Comparison of ENCODE assay signal across 26 cellular contexts in the genomic region with DNA sequence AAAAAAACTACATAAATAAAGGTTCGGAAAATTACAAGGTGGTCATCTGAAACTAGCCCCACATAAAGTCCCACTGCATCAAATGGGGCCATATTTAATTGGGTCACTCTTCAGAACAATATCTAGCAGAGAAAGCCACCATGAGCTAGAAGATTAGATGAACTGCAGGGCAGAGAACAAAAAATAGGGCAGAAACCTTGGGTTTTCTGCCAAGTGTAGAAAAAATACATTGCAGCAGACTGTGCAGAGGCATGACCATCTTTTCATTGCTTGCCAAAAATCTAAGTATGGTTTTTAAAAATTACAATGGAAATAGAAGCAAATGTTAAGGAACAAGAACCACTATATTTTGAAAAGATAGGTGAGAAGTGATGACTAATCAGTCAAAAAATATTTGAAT.
"Had no signal": no experiment of that assay in that cellular context is flagged by ENCODE, and none has a peak within 500 bp of the region (broad histone marks: within the 10 kb centered on the region; RNA-seq: fewer than 3 reads in every experiment).

No MANE protein-coding gene starts in this region.

- H3K4me3 ChIP-seq: heart right ventricle, left lung, ovary, psoas muscle, sigmoid colon, transverse colon, upper lobe of right lung, uterus had no signal

- ATAC-seq: esophagus mucosa; foreskin keratinocyte; heart right ventricle; left cardiac atrium; left lung; naive thymus-derived CD4-positive, alpha-beta T cell; psoas muscle; right cardiac atrium; stimulated activated memory B cell treated with anti-CD40 and anti-IgM and Interleukin-4, amounts not matched to agents 10 μg/mL and 1 μg/mL and 100 μg/mL, for 72 hours; stimulated activated naive CD8-positive, alpha-beta T cell treated with anti-CD3 and anti-CD28 coated beads, Interleukin-15, Interleukin-2, amounts not matched to agents 100 U/mL and 50 U/mL, for 24 hours; upper lobe of right lung had no signal

- H3K27ac ChIP-seq: epithelial cell of prostate, foreskin keratinocyte, heart right ventricle, left lung, ovary, psoas muscle, sigmoid colon, transverse colon, upper lobe of right lung, uterus had no signal

- DNase-seq: effector CD8-positive, alpha-beta T cell; foreskin keratinocyte; glutamatergic neuron; heart right ventricle; hippocampal formation; left cardiac atrium; left lung; mesenchymal stem cell; midbrain; naive thymus-derived CD4-positive, alpha-beta T cell; occipital lobe; ovary; posterior cingulate gyrus; psoas muscle; right cardiac atrium; sigmoid colon; stimulated activated CD4-positive, alpha-beta T cell treated with anti-CD3 and anti-CD28 coated beads, Interleukin-2, amount 100 ng/mL, for 24 hours; stimulated activated CD4-positive, alpha-beta T cell treated with anti-CD3 and anti-CD28 coated beads, Interleukin-4, amount 100 ng/mL, for 4 hours; stimulated activated naive CD8-positive, alpha-beta T cell treated with anti-CD3 and anti-CD28 coated beads, Interleukin-15, Interleukin-2, amounts not matched to agents 100 U/mL and 50 U/mL, for 24 hours; substantia nigra; transverse colon; upper lobe of right lung; uterus had no signal
